In the genomic region with DNA sequence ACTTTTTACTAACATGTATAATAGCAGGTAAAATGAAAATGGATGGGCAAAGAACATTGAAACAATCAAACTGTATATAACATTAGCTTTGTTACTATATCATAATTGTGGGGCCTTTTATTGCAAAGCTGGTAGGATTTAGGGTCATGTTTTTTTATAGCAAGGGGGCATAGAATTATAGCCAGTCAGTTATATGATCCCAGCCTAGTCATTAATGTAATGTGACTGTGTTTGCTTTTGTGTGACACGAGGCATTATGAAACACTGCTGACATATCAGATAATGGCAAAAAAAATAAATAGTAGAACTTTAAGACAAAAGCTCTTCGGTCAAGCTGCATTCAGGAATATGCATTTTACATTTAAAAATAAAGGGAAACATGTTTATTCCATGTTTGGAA, we compare ENCODE assay signal across 32 cellular contexts.
"Had no signal": no experiment of that assay in that cellular context is flagged by ENCODE, and none has a peak within 500 bp of the region (broad histone marks: within the 10 kb centered on the region; RNA-seq: fewer than 3 reads in every experiment).

No MANE protein-coding gene starts in this region.

- H3K9me3 ChIP-seq: MG63, SJCRH30 had no signal

- H3K27ac ChIP-seq: brain microvascular endothelial cell, SJCRH30, SK-N-MC, WERI-Rb-1 had no signal

- DNase-seq: activated CD4-positive, alpha-beta memory T cell treated with anti-CD3 and anti-CD28 coated beads, Interleukin-2, amount 10 ng/mL, durations not matched to agents 7 days and 5 days; activated CD4-positive, alpha-beta T cell treated with anti-CD3 and anti-CD28 coated beads for 1 hour; activated CD4-positive, alpha-beta T cell treated with anti-CD3 and anti-CD28 coated beads for 48 hours; activated CD4-positive, CD25-positive, alpha-beta regulatory T cell; activated CD8-positive, alpha-beta memory T cell treated with anti-CD3 and anti-CD28 coated beads for 24 hours; activated CD8-positive, alpha-beta memory T cell treated with anti-CD3 and anti-CD28 coated beads, Interleukin-2, amount 10 ng/mL, durations not matched to agents 7 days and 5 days; activated CD8-positive, alpha-beta memory T cell treated with anti-CD3 and anti-CD28 coated beads, Interleukin-2, amount 50 U/mL, for 48 hours; activated effector memory CD4-positive, alpha-beta T cell treated with Interleukin-2 at 50 U/mL for 16 hours; activated naive CD4-positive, alpha-beta T cell treated with anti-CD3 and anti-CD28 coated beads, Interleukin-2, amount 10 ng/mL, durations not matched to agents 7 days and 5 days; activated naive CD8-positive, alpha-beta T cell treated with anti-CD3 and anti-CD28 coated beads, Interleukin-2, amount 50 U/mL, for 24 hours; activated T-cell treated with anti-CD3 and anti-CD28 coated beads, Interleukin-2, amount 50 U/mL, for 48 hours; anterior cingulate cortex; brain microvascular endothelial cell; central memory CD4-positive, alpha-beta T cell; Kasumi-1; KG1; MG63; NCI-H1048; NCI-H1105 treated with DMSO at 0.1 percent for 48 hours; NCI-H1436; NCI-H1694; NCI-H1930; NCI-H2081 treated with DMSO at 0.1 percent for 48 hours; NCI-H446; NCI-H510A treated with DMSO at 0.1 percent for 48 hours; NCI-H526 treated with DMSO at 0.1 percent for 48 hours; SHP77; SJCRH30; T1000; WERI-Rb-1 had no signal

- H3K27me3 ChIP-seq: brain microvascular endothelial cell, SJCRH30 had no signal

- H3K4me3 ChIP-seq: MG63, SJCRH30, SK-N-MC had no signal

- H3K36me3 ChIP-seq: brain microvascular endothelial cell, MG63, SJCRH30, WERI-Rb-1 had no signal

- ATAC-seq: activated CD8-positive, alpha-beta memory T cell treated with anti-CD3 and anti-CD28 coated beads, Interleukin-2, amount 10 ng/mL, durations not matched to agents 7 days and 5 days; activated naive CD8-positive, alpha-beta T cell treated with anti-CD3 and anti-CD28 coated beads, Interleukin-2, amount 50 U/mL, for 24 hours; Panc1 had no signal
